8 cellular contexts compared by ENCODE assay signal in genomic region chr2:191677646-191678436, GRCh38. TPM values are rescaled to one million over a fixed set of nuclear protein-coding genes. Genes with fewer than 3 reads are reported as not detected.
DNase-seq lines count a peak whose midpoint lies in the region; ATAC-seq, FAIRE-seq and TF ChIP-seq lines count a peak whose summit lies in the region.

Gene NABP1 (plus strand): TSS chr2:191678136. CDS start chr2:191678615, 479 bp downstream.

- 1% methylated on average over 9 of the region's 66 CpGs for WGBS in mammary epithelial cell (ENCODE audit: low coverage, missing lambda C conversion rate)
- 0% methylated on average over 54 to 66 of the region's 66 CpGs for WGBS in small intestine, 3 donors

- BruUV-seq in mammary epithelial cell (replicated peaks; lab: Mats Ljungman, UMichigan), result no TSS peak

- intact Hi-C loops in mammary epithelial cell (cut with micrococcal nuclease), result loop anchor here (1.0 to 5.0 kb wide), 4 partner anchors 11 to 107 kb away; no protein-coding TSS in a partner anchor

- peaks cover 23% of the 10 kb centered on the region for H3K4me1 ChIP-seq in mammary epithelial cell (ENCODE audit: insufficient read depth, low read length)
- peaks cover 2 to 3% of the 10 kb centered on the region in 2 donors for H3K4me1 ChIP-seq in small intestine (ENCODE audit: control insufficient read depth in 2 of 2, insufficient read depth in 1 of 2, low read depth in 1 of 2, low read length in 1 of 2)

- DNase-seq in AG08396 (ENCODE audit: low spot score) (peak; percentile 97), NCI-H226 (peak; percentile 91), mammary epithelial cell (peak; percentile 97), iPS-NIHi11 (ENCODE audit: low spot score) (peak; percentile 98), small intestine (peak; percentile 97)

- H2AFZ ChIP-seq in mammary epithelial cell (ENCODE audit: low read depth, low read length), result peak within 1 kb of the TSS; percentile 59

- peak within 1 kb of the TSS; percentile 92 for H3K9ac ChIP-seq in mammary epithelial cell (ENCODE audit: insufficient read depth, low read length)

- H3K27ac ChIP-seq in mammary epithelial cell (ENCODE audit: insufficient read depth, low read depth, low read length) (peak within 1 kb of the TSS; percentile 93), small intestine (ENCODE audit: low read depth in 1 of 2, low read length in 1 of 2) (peak within 1 kb of the TSS; percentile 99 to 100)

- peak within 1 kb of the TSS; percentile 86 for H3K4me2 ChIP-seq in mammary epithelial cell (ENCODE audit: insufficient read depth, low read depth, low read length)

- H3K4me3 ChIP-seq in WI38 (ENCODE audit: low read depth, low read length) (peak within 1 kb of the TSS; percentile 80), mammary epithelial cell (replicated peaks in 1 of 3; ENCODE audit: insufficient read depth in 1 of 3, low read depth in 2 of 3, low read length in 3 of 3) (peak within 1 kb of the TSS; percentile 66 to 82 (median 78)), small intestine (ENCODE audit: low read depth in 1 of 2, low read length in 2 of 2) (peak within 1 kb of the TSS; percentile 81 to 94)

- dilution Hi-C loops in mammary epithelial cell (cut with HindIII; ENCODE audit: low sequenced_read_pairs), result loop anchor here (5.0 kb wide), 1 partner anchor 46 kb away; no protein-coding TSS in a partner anchor

- FAIRE-seq in small intestine (lab: Jason Lieb, UNC), result no peak

- peaks cover 37% of the 10 kb centered on the region for H3K79me2 ChIP-seq in mammary epithelial cell (ENCODE audit: insufficient read depth, low read length)

- CTCF ChIA-PET in mammary epithelial cell (lab: Charles Lee; ENCODE audit: low non-redundant PET), result interaction anchor here (0.5 to 0.6 kb wide), 2 partner anchors 124 to 409 kb away, joined by 3 read pairs; no protein-coding TSS in a partner anchor

- TF ChIP-seq CTCF in WI38 (IDR thresholded peaks at IDR 0.05; ENCODE audit: low read depth, low read length) (no peak), mammary epithelial cell (conservative IDR thresholded peaks at IDR 0.05 in 1 of 2, IDR thresholded peaks at IDR 0.05 in 1 of 2; ENCODE audit: extremely low read depth in 1 of 2, insufficient read depth in 1 of 2, low read depth in 1 of 2, low read length in 2 of 2) (no peak)

- H3K27me3 ChIP-seq in mammary epithelial cell (ENCODE audit: insufficient read depth, low read length) (no peaks in the 10 kb centered on the region), small intestine (ENCODE audit: control insufficient read depth in 2 of 2, insufficient read depth in 2 of 2, low read length in 2 of 2) (no peaks in the 10 kb centered on the region)

- in situ Hi-C loops in GM18951 (cut with MboI; ENCODE audit: low sequenced_read_pairs, unreplicated experiment) (no loop called here), mammary epithelial cell (cut with MboI; ENCODE audit: low sequenced_read_pairs in 2 of 2) (no loop called here)

- H4K20me1 ChIP-seq in mammary epithelial cell (ENCODE audit: insufficient read depth, low read length), result no peaks in the 10 kb centered on the region

- peak; percentile 100 for TF ChIP-seq POLR2A in GM18951 (IDR thresholded peaks at IDR 0.05; ENCODE audit: extremely low read depth, insufficient read depth, insufficient read length)

- peak; percentile 68 for ATAC-seq in HG03175 (IDR thresholded peaks at IDR 0.05; ENCODE audit: unreplicated experiment)

- peaks cover 16% of the 10 kb centered on the region for H3K36me3 ChIP-seq in mammary epithelial cell (ENCODE audit: insufficient read depth, low read length)
- H3K36me3 ChIP-seq in small intestine (ENCODE audit: control insufficient read depth in 2 of 2, insufficient read depth in 2 of 2, low read length in 2 of 2), result peaks cover 3 to 6% of the 10 kb centered on the region in 2 donors

- H3K9me3 ChIP-seq in mammary epithelial cell (replicated peaks; ENCODE audit: insufficient read depth, low read length), result no peaks in the 10 kb centered on the region
- no peaks in the 10 kb centered on the region for H3K9me3 ChIP-seq in small intestine (ENCODE audit: control insufficient read depth, low read depth)

RNA-seq across cellular contexts. Expression of gene NABP1, which starts in this region (rescaled TPM):
- 10 to 100 TPM; 77.7 to 88.2 TPM for total RNA-seq in mammary epithelial cell
- polyA plus RNA-seq in mammary epithelial cell (13.4 TPM), small intestine (10 to 100 TPM; 14.4 to 44.7 (median 33.0) TPM)
- 13.1 TPM for polyA minus RNA-seq in mammary epithelial cell

Comparison
In these comparisons a context has a peak if more than half of its experiments do, and no peak if none do; other contexts are left out.
1. Peak in every context shown above with its lines: DNase-seq, ATAC-seq, H3K4me3 ChIP-seq and H3K27ac ChIP-seq.